ENCODE assay signal across 19 cellular contexts in the genomic region with DNA sequence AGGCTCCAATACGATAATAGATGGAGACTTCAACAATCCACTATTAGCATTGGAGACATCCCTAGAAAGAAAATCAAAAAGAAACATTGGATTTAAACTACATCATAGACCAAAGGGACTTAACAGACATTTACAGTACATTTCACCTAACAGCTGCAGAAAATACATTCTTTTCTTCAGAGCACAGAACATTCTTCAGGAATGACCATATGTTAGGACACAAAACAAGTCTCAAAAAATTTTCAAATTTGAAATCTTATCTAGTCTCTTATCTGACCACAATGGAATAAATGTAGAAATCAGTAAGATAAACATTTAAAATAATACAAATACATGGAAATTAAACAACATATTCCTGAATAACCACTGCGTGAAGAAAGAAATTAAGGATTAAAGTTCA.
DNase-seq lines count a peak whose midpoint lies in the region; ATAC-seq and TF ChIP-seq lines count a peak whose summit lies in the region.
"Had no signal": no experiment of that assay in that cellular context is flagged by ENCODE, and none has a peak within 500 bp of the region (broad histone marks: within the 10 kb centered on the region; RNA-seq: fewer than 3 reads in every experiment).

No MANE protein-coding gene starts in this region.

- H3K9ac ChIP-seq in adipocyte (ENCODE audit: low read length), result no peak overlapping the region
- H3K9ac ChIP-seq: BLaER1 had no signal

- no peaks in the 10 kb centered on the region for H3K36me3 ChIP-seq in adipocyte (ENCODE audit: control insufficient read depth, insufficient read depth, low read length, severe bottlenecking)
- no peaks in the 10 kb centered on the region for H3K36me3 ChIP-seq in upper lobe of right lung
- H3K36me3 ChIP-seq: BLaER1 had no signal

- H3K27ac ChIP-seq in upper lobe of right lung, result no peak overlapping the region
- H3K27ac ChIP-seq: BLaER1 had no signal

- peak; percentile 26 for DNase-seq in EL
- DNase-seq in adipocyte (ENCODE audit: low read depth), result peak; percentile 33
- DNase-seq in choroid plexus epithelial cell (ENCODE audit: low read depth), result peak; percentile 73
- peak; percentile 74 for DNase-seq in iris pigment epithelial cell (ENCODE audit: low read depth)
- no peak for DNase-seq in NCI-H1417 treated with DMSO at 0.1 percent for 48 hours (lab: John Stamatoyannopoulos, UW)
- DNase-seq in upper lobe of right lung, result no peak
- no peak for DNase-seq in COR-L47 (lab: John Stamatoyannopoulos, UW)
- DNase-seq: 8988T; Calu3; CD4-positive, alpha-beta memory T cell; DMS53; DND-41; GDM1; GOT3; H7 had no signal

- peaks cover 5% of the 10 kb centered on the region for H3K27me3 ChIP-seq in adipocyte (replicated peaks; ENCODE audit: control insufficient read depth, insufficient read depth, low read length)
- no peaks in the 10 kb centered on the region for H3K27me3 ChIP-seq in upper lobe of right lung
- H3K27me3 ChIP-seq: BLaER1 had no signal

- TF ChIP-seq CTCF in choroid plexus epithelial cell (conservative IDR thresholded peaks at IDR 0.05; ENCODE audit: low read depth, low read length) (no peak), upper lobe of right lung (IDR thresholded peaks at IDR 0.05) (no peak)

- peaks cover 25% of the 10 kb centered on the region for H3K9me3 ChIP-seq in adipocyte (ENCODE audit: control insufficient read depth, low read length)
- no peaks in the 10 kb centered on the region for H3K9me3 ChIP-seq in upper lobe of right lung

- ATAC-seq in GM19324 (IDR thresholded peaks at IDR 0.05; ENCODE audit: low FRiP score, unreplicated experiment), result no peak
- no peak for ATAC-seq in upper lobe of right lung
- ATAC-seq: HCT116, HepG2 had no signal

- intact Hi-C loops in upper lobe of right lung (cut with DNase I), result no loop called here

- H3K4me3 ChIP-seq in adipocyte (ENCODE audit: low read length), result no peak overlapping the region
- no peak overlapping the region for H3K4me3 ChIP-seq in choroid plexus epithelial cell (ENCODE audit: low read depth, low read length)
- H3K4me3 ChIP-seq in upper lobe of right lung, result no peak overlapping the region
- H3K4me3 ChIP-seq: BLaER1 had no signal

- H3K4me1 ChIP-seq in adipocyte (ENCODE audit: control insufficient read depth, insufficient read depth, low read length) (peaks cover 8% of the 10 kb centered on the region), upper lobe of right lung (no peaks in the 10 kb centered on the region)

Comparison
In these comparisons a context has a peak if more than half of its experiments do, and no peak if none do; other contexts are left out.
1. DNase-seq: peak in EL (single experiment), adipocyte (single experiment), choroid plexus epithelial cell (single experiment) and iris pigment epithelial cell (single experiment); none in NCI-H1417 treated with DMSO at 0.1 percent for 48 hours (single experiment), upper lobe of right lung (single experiment) and COR-L47 (single experiment).